1 cellular context compared by ENCODE assay signal in the genomic region with DNA sequence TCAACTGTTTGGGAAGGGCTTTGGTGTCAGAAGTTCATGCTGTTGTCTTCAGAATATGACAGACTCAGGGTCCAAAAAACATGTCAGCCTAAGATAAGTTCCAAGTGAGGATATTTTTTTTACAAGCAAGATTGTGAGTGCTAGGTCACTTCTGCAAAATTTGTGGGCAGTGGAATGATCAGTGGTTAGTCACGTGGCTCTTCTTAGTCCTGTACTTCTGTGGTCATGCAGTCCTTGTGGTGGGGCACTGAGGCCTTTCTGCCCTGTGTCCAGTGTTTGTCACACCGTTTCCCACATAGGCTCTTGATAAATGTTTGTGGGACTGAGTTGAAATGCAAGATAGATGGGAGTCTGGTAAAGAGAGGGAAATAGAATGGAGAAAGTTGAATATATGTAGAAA.
TF ChIP-seq lines count a peak whose summit lies in the region.

No MANE protein-coding gene starts in this region.

TF ChIP-seq in K562, 482 proteins besides CTCF, POLR2A, EP300 and RAD21 (continued from another document):
- TF ChIP-seq PRDM10 (IDR thresholded peaks at IDR 0.05; ENCODE audit: partially characterized antibody) (no peak), PHF20 (IDR thresholded peaks at IDR 0.05; ENCODE audit: partially characterized antibody) (no peak), ZNF398 (CRISPR knock-in tag; IDR thresholded peaks at IDR 0.05) (no peak), NR4A1 (CRISPR knock-in tag; IDR thresholded peaks at IDR 0.05) (no peak), NR4A1 (tag; IDR thresholded peaks at IDR 0.05) (no peak), ZBTB9 (CRISPR knock-in tag; IDR thresholded peaks at IDR 0.05) (peak; percentile 94), USF2 (CRISPR knock-in tag; IDR thresholded peaks at IDR 0.05) (peak; percentile 14; the same call in 1 of the 2 replicates), SPI1 (IDR thresholded peaks at IDR 0.05; ENCODE audit: borderline replicate concordance, low read depth, low read length) (peak; percentile 54; the same call in 1 of the 2 replicates), RBM22 (IDR thresholded peaks at IDR 0.05; ENCODE audit: low read depth, low read length, poor library complexity, severe bottlenecking) (no peak), FUS (optimal IDR thresholded peaks at IDR 0.05; ENCODE audit: low read depth, low read length) (no peak), GATAD2A (IDR thresholded peaks at IDR 0.05) (no peak), HDAC3 (IDR thresholded peaks at IDR 0.05; ENCODE audit: borderline replicate concordance, partially characterized antibody) (no peak), ZNF561 (CRISPR knock-in tag; conservative IDR thresholded peaks at IDR 0.05) (no peak), GABPB1 (CRISPR knock-in tag; IDR thresholded peaks at IDR 0.05) (no peak), ZNF184 (CRISPR knock-in tag; IDR thresholded peaks at IDR 0.05) (no peak), RBM14 (IDR thresholded peaks at IDR 0.05; ENCODE audit: borderline replicate concordance, insufficient read depth, low read depth, low read length) (no peak), XRCC5 (IDR thresholded peaks at IDR 0.05; ENCODE audit: low read depth, low read length) (no peak), HMG20A (CRISPR knock-in tag; conservative IDR thresholded peaks at IDR 0.05) (no peak), MBD1 (CRISPR knock-in tag; IDR thresholded peaks at IDR 0.05) (no peak), BHLHE40 (IDR thresholded peaks at IDR 0.05; ENCODE audit: low read length) (peak; percentile 38; the same call in 1 of the 2 replicates), WHSC1 (IDR thresholded peaks at IDR 0.05; ENCODE audit: low read length) (no peak)
- TF ChIP-seq, protein P1, sequence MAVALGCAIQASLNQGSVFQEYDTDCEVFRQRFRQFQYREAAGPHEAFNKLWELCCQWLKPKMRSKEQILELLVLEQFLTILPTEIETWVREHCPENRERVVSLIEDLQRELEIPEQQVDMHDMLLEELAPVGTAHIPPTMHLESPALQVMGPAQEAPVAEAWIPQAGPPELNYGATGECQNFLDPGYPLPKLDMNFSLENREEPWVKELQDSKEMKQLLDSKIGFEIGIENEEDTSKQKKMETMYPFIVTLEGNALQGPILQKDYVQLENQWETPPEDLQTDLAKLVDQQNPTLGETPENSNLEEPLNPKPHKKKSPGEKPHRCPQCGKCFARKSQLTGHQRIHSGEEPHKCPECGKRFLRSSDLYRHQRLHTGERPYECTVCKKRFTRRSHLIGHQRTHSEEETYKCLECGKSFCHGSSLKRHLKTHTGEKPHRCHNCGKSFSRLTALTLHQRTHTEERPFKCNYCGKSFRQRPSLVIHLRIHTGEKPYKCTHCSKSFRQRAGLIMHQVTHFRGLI (CRISPR knock-in tag; IDR thresholded peaks at IDR 0.05), result no peak
